Comparison of ENCODE assay signal across 21 cellular contexts in genomic region chr11:72860592-72860991, GRCh38.
"Had no signal": no experiment of that assay in that cellular context is flagged by ENCODE, and none has a peak within 500 bp of the region (broad histone marks: within the 10 kb centered on the region; RNA-seq: fewer than 3 reads in every experiment).

No MANE protein-coding gene starts in this region.

- H3K27ac Mint-ChIP-seq: naive thymus-derived CD4-positive, alpha-beta T cell; nephron progenitor cell; stimulated activated naive CD8-positive, alpha-beta T cell treated with anti-CD3 and anti-CD28 coated beads, Interleukin-15, Interleukin-2, amounts not matched to agents 100 ng/mL and 50 ng/mL, for 24 hours had no signal

- DNase-seq: cortex of kidney; dorsolateral prefrontal cortex; effector CD8-positive, alpha-beta T cell; gastrocnemius medialis; heart right ventricle; hypothalamus; islet precursor cell; mammary epithelial cell; naive thymus-derived CD4-positive, alpha-beta T cell; nephron progenitor cell; psoas muscle; retina; right lobe of liver; stimulated activated CD4-positive, alpha-beta T cell treated with anti-CD3 and anti-CD28 coated beads, Interleukin-15, amount 100 ng/mL, for 24 hours; stimulated activated CD4-positive, alpha-beta T cell treated with anti-CD3 and anti-CD28 coated beads, Interleukin-1b, Interleukin-23, amount 100 ng/mL, for 48 hours; stimulated activated CD4-positive, alpha-beta T cell treated with anti-CD3 and anti-CD28 coated beads, Interleukin-4, amount 100 ng/mL, for 24 hours; transverse colon had no signal

- H3K9me3 Mint-ChIP-seq: nephron progenitor cell; stimulated activated memory B cell treated with anti-CD40 and anti-IgM and Interleukin-4, amounts not matched to agents 10 μg/mL and 1 μg/mL and 100 μg/mL, for 72 hours; stimulated activated naive CD8-positive, alpha-beta T cell treated with anti-CD3 and anti-CD28 coated beads, Interleukin-15, Interleukin-2, amounts not matched to agents 100 ng/mL and 50 ng/mL, for 24 hours had no signal

- H3K27me3 ChIP-seq: dorsolateral prefrontal cortex, gastrocnemius medialis, heart right ventricle, right lobe of liver, transverse colon had no signal

- H3K27me3 Mint-ChIP-seq: naive thymus-derived CD4-positive, alpha-beta T cell; stimulated activated memory B cell treated with anti-CD40 and anti-IgM and Interleukin-4, amounts not matched to agents 10 μg/mL and 1 μg/mL and 100 μg/mL, for 72 hours; stimulated activated naive CD8-positive, alpha-beta T cell treated with anti-CD3 and anti-CD28 coated beads, Interleukin-15, Interleukin-2, amounts not matched to agents 100 ng/mL and 50 ng/mL, for 24 hours had no signal

- H3K4me1 Mint-ChIP-seq: nephron progenitor cell had no signal

- H3K36me3 ChIP-seq: gastrocnemius medialis, right lobe of liver, transverse colon had no signal

- H3K4me3 ChIP-seq: dorsolateral prefrontal cortex, gastrocnemius medialis, heart right ventricle, psoas muscle, right lobe of liver, transverse colon had no signal

- H3K27ac ChIP-seq: gastrocnemius medialis, psoas muscle, right lobe of liver, transverse colon had no signal

- ATAC-seq: esophagus mucosa; gastrocnemius medialis; heart right ventricle; left lobe of liver; naive thymus-derived CD4-positive, alpha-beta T cell; psoas muscle; right lobe of liver; stimulated activated memory B cell treated with anti-CD40 and anti-IgM and Interleukin-4, amounts not matched to agents 10 μg/mL and 1 μg/mL and 100 μg/mL, for 72 hours had no signal

- H3K4me3 Mint-ChIP-seq: naive thymus-derived CD4-positive, alpha-beta T cell; nephron progenitor cell; stimulated activated memory B cell treated with anti-CD40 and anti-IgM and Interleukin-4, amounts not matched to agents 10 μg/mL and 1 μg/mL and 100 μg/mL, for 72 hours; stimulated activated naive CD8-positive, alpha-beta T cell treated with anti-CD3 and anti-CD28 coated beads, Interleukin-15, Interleukin-2, amounts not matched to agents 100 ng/mL and 50 ng/mL, for 24 hours had no signal

- H3K9me3 ChIP-seq: gastrocnemius medialis, heart right ventricle, psoas muscle, right lobe of liver, transverse colon had no signal
